ENCODE assay signal across 24 cellular contexts in the genomic region with DNA sequence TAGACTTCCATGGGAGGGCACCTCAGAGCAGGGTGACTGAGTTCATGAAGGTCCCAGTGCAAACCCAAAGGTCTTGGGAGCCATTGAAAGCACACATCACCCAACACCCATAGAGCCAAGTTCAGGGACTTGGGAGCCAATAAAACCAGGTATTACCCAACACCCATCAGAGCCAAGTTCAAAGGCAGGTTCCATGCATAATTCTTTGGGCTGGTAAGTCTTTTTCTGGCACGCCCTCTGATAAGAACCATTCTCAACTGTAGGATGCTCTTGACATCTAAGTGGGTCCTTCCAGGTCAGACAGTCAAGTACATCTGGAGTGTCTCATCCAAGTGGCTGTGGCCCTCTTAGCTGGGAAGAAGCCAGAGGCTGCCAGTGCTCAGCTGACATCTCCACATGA.
"Had no signal": no experiment of that assay in that cellular context is flagged by ENCODE, and none has a peak within 500 bp of the region (broad histone marks: within the 10 kb centered on the region; RNA-seq: fewer than 3 reads in every experiment).

No MANE protein-coding gene starts in this region.

- ATAC-seq: activated T-cell treated with anti-CD3 and anti-CD28 coated beads, Interleukin-2, amount 50 U/mL, for 72 hours; body of pancreas; foreskin keratinocyte; pancreas had no signal

- H3K4me3 ChIP-seq: adrenal gland, body of pancreas, esophagus muscularis mucosa, pancreas, prostate gland, spleen, suprapubic skin, tibial artery had no signal

- H3K9me3 ChIP-seq: adrenal gland, body of pancreas, esophagus muscularis mucosa, pancreas, prostate gland, spleen, suprapubic skin, tibial artery had no signal

- H3K27ac ChIP-seq: adrenal gland, body of pancreas, esophagus muscularis mucosa, foreskin keratinocyte, pancreas, prostate gland, spleen, suprapubic skin, tibial artery, VCaP had no signal

- H3K36me3 ChIP-seq: adrenal gland, pancreas, prostate gland, spleen, suprapubic skin, tibial artery had no signal

- H3K4me1 ChIP-seq: adrenal gland, body of pancreas, foreskin keratinocyte, pancreas, prostate gland, spleen, suprapubic skin, tibial artery had no signal

- DNase-seq: activated CD4-positive, alpha-beta T cell treated with anti-CD3 and anti-CD28 coated beads for 4 hours; activated CD4-positive, alpha-beta T cell treated with anti-CD3 and anti-CD28 coated beads, Interleukin-2, amount 50 U/mL, for 4 hours; activated naive CD4-positive, alpha-beta T cell treated with anti-CD3 and anti-CD28 coated beads for 36 hours; activated naive CD8-positive, alpha-beta T cell treated with anti-CD3 and anti-CD28 coated beads for 36 hours; activated T-cell treated with anti-CD3 and anti-CD28 coated beads for 4 hours; activated T-cell treated with anti-CD3 and anti-CD28 coated beads, Interleukin-2, amount 50 U/mL, for 72 hours; adrenal gland; aorta; body of pancreas; dermis blood vessel endothelial cell; effector CD4-positive, alpha-beta T cell; foreskin keratinocyte; mammary epithelial cell; naive B cell; nucleus accumbens; pancreas; retina; spleen; stimulated activated naive CD4-positive, alpha-beta T cell; tibial artery had no signal

- H3K27me3 ChIP-seq: foreskin keratinocyte had no signal
